In the genomic region with DNA sequence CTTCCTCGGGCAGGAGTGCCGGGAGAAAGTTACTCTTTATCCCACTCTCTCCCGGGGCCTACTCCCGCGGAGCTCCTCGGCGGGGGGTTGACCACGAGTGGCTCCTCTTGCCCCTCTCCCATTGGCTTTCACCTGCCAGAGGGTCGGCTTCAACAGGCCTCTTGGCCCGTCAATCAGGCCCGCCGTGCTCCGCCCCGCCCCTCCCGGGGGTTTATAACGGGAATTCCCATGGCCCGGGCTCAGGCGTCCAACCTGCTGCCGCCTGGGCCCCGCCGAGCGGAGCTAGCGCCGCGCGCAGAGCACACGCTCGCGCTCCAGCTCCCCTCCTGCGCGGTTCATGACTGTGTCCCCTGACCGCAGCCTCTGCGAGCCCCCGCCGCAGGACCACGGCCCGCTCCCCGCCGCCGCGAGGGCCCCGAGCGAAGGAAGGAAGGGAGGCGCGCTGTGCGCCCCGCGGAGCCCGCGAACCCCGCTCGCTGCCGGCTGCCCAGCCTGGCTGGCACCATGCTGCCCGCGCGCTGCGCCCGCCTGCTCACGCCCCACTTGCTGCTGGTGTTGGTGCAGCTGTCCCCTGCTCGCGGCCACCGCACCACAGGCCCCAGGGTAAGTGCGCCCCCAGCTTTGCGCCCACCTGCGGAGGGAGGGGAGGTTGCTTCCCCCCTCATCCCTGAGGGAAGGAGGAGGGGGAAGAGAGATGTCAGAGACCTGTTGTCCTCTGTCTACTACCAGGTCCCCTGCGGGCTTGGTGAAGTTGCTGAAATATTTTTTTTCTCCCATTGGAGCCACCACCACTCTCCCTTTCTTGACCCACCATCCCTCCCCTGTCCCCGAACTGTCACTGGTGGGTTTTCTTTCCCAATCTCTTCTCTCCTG, we compare ENCODE assay signal across 1 cellular context.
TF ChIP-seq lines count a peak whose summit lies in the region.

A gene with protein sequence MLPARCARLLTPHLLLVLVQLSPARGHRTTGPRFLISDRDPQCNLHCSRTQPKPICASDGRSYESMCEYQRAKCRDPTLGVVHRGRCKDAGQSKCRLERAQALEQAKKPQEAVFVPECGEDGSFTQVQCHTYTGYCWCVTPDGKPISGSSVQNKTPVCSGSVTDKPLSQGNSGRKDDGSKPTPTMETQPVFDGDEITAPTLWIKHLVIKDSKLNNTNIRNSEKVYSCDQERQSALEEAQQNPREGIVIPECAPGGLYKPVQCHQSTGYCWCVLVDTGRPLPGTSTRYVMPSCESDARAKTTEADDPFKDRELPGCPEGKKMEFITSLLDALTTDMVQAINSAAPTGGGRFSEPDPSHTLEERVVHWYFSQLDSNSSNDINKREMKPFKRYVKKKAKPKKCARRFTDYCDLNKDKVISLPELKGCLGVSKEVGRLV (plus strand): TSS at position 242 of the 873 bp plus-strand sequence. CDS start 263 bp downstream, at position 505.

TF ChIP-seq in HEK293, 187 proteins besides CTCF, POLR2A, EP300 and RAD21 (continued from another document and continues in another):
- TF ChIP-seq, protein P1, sequence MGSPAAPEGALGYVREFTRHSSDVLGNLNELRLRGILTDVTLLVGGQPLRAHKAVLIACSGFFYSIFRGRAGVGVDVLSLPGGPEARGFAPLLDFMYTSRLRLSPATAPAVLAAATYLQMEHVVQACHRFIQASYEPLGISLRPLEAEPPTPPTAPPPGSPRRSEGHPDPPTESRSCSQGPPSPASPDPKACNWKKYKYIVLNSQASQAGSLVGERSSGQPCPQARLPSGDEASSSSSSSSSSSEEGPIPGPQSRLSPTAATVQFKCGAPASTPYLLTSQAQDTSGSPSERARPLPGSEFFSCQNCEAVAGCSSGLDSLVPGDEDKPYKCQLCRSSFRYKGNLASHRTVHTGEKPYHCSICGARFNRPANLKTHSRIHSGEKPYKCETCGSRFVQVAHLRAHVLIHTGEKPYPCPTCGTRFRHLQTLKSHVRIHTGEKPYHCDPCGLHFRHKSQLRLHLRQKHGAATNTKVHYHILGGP (tag by site-specific recombination; IDR thresholded peaks at IDR 0.05), result no peak
- TF ChIP-seq, protein P2, sequence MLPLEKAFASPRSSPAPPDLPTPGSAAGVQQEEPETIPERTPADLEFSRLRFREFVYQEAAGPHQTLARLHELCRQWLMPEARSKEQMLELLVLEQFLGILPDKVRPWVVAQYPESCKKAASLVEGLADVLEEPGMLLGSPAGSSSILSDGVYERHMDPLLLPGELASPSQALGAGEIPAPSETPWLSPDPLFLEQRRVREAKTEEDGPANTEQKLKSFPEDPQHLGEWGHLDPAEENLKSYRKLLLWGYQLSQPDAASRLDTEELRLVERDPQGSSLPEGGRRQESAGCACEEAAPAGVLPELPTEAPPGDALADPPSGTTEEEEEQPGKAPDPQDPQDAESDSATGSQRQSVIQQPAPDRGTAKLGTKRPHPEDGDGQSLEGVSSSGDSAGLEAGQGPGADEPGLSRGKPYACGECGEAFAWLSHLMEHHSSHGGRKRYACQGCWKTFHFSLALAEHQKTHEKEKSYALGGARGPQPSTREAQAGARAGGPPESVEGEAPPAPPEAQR (tag by site-specific recombination; IDR thresholded peaks at IDR 0.05), result no peak
- TF ChIP-seq ZSCAN16 (tag by site-specific recombination; IDR thresholded peaks at IDR 0.05) (no peak), ZNF571 (tag by site-specific recombination; IDR thresholded peaks at IDR 0.05) (no peak), ZNF521 (tag by site-specific recombination; IDR thresholded peaks at IDR 0.05) (no peak), ZNF426 (tag by site-specific recombination; IDR thresholded peaks at IDR 0.05) (no peak), ZNF529 (tag by site-specific recombination; IDR thresholded peaks at IDR 0.05; ENCODE audit: insufficient replicate concordance) (no peak), ZNF664 (tag by site-specific recombination; IDR thresholded peaks at IDR 0.05) (no peak), ZNF248 (tag by site-specific recombination; IDR thresholded peaks at IDR 0.05) (no peak), HOXD13 (CRISPR knock-in tag; IDR thresholded peaks at IDR 0.05; ENCODE audit: borderline replicate concordance) (no peak), ZNF610 (tag by site-specific recombination; IDR thresholded peaks at IDR 0.05; ENCODE audit: borderline replicate concordance) (no peak), IKZF3 (tag by site-specific recombination; IDR thresholded peaks at IDR 0.05) (peak; percentile 62), ZSCAN23 (tag by site-specific recombination; IDR thresholded peaks at IDR 0.05) (no peak), BCL11A (tag by site-specific recombination; IDR thresholded peaks at IDR 0.05; ENCODE audit: low read depth) (no peak), ZNF175 (tag by site-specific recombination; IDR thresholded peaks at IDR 0.05) (no peak), ZNF16 (tag by site-specific recombination; IDR thresholded peaks at IDR 0.05; ENCODE audit: low read depth) (no peak), SP2 (tag by site-specific recombination; IDR thresholded peaks at IDR 0.05) (peak; percentile 76), GLIS1 (tag by site-specific recombination; IDR thresholded peaks at IDR 0.05) (peak; percentile 96), GLI2 (tag by site-specific recombination; IDR thresholded peaks at IDR 0.05; ENCODE audit: borderline replicate concordance, low read depth) (no peak), ZFP3 (tag by site-specific recombination; IDR thresholded peaks at IDR 0.05; ENCODE audit: low read depth) (no peak), HOXA7 (CRISPR knock-in tag; IDR thresholded peaks at IDR 0.05; ENCODE audit: borderline replicate concordance) (no peak), ZNF266 (tag by site-specific recombination; IDR thresholded peaks at IDR 0.05; ENCODE audit: low read depth) (no peak), KLF10 (tag by site-specific recombination; IDR thresholded peaks at IDR 0.05) (no peak), ZNF157 (tag by site-specific recombination; IDR thresholded peaks at IDR 0.05) (no peak)
- TF ChIP-seq, protein P3, sequence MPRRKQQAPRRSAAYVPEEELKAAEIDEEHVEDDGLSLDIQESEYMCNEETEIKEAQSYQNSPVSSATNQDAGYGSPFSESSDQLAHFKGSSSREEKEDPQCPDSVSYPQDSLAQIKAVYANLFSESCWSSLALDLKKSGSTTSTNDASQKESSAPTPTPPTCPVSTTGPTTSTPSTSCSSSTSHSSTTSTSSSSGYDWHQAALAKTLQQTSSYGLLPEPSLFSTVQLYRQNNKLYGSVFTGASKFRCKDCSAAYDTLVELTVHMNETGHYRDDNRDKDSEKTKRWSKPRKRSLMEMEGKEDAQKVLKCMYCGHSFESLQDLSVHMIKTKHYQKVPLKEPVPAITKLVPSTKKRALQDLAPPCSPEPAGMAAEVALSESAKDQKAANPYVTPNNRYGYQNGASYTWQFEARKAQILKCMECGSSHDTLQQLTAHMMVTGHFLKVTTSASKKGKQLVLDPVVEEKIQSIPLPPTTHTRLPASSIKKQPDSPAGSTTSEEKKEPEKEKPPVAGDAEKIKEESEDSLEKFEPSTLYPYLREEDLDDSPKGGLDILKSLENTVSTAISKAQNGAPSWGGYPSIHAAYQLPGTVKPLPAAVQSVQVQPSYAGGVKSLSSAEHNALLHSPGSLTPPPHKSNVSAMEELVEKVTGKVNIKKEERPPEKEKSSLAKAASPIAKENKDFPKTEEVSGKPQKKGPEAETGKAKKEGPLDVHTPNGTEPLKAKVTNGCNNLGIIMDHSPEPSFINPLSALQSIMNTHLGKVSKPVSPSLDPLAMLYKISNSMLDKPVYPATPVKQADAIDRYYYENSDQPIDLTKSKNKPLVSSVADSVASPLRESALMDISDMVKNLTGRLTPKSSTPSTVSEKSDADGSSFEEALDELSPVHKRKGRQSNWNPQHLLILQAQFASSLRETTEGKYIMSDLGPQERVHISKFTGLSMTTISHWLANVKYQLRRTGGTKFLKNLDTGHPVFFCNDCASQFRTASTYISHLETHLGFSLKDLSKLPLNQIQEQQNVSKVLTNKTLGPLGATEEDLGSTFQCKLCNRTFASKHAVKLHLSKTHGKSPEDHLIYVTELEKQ (tag by site-specific recombination; IDR thresholded peaks at IDR 0.05; ENCODE audit: borderline replicate concordance), result no peak
- TF ChIP-seq, protein P4, sequence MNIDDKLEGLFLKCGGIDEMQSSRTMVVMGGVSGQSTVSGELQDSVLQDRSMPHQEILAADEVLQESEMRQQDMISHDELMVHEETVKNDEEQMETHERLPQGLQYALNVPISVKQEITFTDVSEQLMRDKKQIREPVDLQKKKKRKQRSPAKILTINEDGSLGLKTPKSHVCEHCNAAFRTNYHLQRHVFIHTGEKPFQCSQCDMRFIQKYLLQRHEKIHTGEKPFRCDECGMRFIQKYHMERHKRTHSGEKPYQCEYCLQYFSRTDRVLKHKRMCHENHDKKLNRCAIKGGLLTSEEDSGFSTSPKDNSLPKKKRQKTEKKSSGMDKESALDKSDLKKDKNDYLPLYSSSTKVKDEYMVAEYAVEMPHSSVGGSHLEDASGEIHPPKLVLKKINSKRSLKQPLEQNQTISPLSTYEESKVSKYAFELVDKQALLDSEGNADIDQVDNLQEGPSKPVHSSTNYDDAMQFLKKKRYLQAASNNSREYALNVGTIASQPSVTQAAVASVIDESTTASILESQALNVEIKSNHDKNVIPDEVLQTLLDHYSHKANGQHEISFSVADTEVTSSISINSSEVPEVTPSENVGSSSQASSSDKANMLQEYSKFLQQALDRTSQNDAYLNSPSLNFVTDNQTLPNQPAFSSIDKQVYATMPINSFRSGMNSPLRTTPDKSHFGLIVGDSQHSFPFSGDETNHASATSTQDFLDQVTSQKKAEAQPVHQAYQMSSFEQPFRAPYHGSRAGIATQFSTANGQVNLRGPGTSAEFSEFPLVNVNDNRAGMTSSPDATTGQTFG (tag by site-specific recombination; IDR thresholded peaks at IDR 0.05; ENCODE audit: borderline replicate concordance), result no peak
- TF ChIP-seq, protein P5, sequence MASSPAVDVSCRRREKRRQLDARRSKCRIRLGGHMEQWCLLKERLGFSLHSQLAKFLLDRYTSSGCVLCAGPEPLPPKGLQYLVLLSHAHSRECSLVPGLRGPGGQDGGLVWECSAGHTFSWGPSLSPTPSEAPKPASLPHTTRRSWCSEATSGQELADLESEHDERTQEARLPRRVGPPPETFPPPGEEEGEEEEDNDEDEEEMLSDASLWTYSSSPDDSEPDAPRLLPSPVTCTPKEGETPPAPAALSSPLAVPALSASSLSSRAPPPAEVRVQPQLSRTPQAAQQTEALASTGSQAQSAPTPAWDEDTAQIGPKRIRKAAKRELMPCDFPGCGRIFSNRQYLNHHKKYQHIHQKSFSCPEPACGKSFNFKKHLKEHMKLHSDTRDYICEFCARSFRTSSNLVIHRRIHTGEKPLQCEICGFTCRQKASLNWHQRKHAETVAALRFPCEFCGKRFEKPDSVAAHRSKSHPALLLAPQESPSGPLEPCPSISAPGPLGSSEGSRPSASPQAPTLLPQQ (tag by site-specific recombination; IDR thresholded peaks at IDR 0.05), result peak; percentile 58; the same call in 1 of the 2 replicates
- TF ChIP-seq, protein P6, sequence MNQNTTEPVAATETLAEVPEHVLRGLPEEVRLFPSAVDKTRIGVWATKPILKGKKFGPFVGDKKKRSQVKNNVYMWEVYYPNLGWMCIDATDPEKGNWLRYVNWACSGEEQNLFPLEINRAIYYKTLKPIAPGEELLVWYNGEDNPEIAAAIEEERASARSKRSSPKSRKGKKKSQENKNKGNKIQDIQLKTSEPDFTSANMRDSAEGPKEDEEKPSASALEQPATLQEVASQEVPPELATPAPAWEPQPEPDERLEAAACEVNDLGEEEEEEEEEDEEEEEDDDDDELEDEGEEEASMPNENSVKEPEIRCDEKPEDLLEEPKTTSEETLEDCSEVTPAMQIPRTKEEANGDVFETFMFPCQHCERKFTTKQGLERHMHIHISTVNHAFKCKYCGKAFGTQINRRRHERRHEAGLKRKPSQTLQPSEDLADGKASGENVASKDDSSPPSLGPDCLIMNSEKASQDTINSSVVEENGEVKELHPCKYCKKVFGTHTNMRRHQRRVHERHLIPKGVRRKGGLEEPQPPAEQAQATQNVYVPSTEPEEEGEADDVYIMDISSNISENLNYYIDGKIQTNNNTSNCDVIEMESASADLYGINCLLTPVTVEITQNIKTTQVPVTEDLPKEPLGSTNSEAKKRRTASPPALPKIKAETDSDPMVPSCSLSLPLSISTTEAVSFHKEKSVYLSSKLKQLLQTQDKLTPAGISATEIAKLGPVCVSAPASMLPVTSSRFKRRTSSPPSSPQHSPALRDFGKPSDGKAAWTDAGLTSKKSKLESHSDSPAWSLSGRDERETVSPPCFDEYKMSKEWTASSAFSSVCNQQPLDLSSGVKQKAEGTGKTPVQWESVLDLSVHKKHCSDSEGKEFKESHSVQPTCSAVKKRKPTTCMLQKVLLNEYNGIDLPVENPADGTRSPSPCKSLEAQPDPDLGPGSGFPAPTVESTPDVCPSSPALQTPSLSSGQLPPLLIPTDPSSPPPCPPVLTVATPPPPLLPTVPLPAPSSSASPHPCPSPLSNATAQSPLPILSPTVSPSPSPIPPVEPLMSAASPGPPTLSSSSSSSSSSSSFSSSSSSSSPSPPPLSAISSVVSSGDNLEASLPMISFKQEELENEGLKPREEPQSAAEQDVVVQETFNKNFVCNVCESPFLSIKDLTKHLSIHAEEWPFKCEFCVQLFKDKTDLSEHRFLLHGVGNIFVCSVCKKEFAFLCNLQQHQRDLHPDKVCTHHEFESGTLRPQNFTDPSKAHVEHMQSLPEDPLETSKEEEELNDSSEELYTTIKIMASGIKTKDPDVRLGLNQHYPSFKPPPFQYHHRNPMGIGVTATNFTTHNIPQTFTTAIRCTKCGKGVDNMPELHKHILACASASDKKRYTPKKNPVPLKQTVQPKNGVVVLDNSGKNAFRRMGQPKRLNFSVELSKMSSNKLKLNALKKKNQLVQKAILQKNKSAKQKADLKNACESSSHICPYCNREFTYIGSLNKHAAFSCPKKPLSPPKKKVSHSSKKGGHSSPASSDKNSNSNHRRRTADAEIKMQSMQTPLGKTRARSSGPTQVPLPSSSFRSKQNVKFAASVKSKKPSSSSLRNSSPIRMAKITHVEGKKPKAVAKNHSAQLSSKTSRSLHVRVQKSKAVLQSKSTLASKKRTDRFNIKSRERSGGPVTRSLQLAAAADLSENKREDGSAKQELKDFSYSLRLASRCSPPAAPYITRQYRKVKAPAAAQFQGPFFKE (tag by site-specific recombination; IDR thresholded peaks at IDR 0.05; ENCODE audit: borderline replicate concordance), result no peak
- TF ChIP-seq, protein P7, sequence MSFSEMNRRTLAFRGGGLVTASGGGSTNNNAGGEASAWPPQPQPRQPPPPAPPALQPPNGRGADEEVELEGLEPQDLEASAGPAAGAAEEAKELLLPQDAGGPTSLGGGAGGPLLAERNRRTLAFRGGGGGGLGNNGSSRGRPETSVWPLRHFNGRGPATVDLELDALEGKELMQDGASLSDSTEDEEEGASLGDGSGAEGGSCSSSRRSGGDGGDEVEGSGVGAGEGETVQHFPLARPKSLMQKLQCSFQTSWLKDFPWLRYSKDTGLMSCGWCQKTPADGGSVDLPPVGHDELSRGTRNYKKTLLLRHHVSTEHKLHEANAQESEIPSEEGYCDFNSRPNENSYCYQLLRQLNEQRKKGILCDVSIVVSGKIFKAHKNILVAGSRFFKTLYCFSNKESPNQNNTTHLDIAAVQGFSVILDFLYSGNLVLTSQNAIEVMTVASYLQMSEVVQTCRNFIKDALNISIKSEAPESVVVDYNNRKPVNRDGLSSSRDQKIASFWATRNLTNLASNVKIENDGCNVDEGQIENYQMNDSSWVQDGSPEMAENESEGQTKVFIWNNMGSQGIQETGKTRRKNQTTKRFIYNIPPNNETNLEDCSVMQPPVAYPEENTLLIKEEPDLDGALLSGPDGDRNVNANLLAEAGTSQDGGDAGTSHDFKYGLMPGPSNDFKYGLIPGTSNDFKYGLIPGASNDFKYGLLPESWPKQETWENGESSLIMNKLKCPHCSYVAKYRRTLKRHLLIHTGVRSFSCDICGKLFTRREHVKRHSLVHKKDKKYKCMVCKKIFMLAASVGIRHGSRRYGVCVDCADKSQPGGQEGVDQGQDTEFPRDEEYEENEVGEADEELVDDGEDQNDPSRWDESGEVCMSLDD (tag by site-specific recombination; IDR thresholded peaks at IDR 0.05), result no peak
